Comparison of ENCODE assay signal across 29 cellular contexts in genomic region chr1:32971576-32971975, GRCh38. TPM values are rescaled to one million over a fixed set of nuclear protein-coding genes. Genes with fewer than 3 reads are reported as not detected.
DNase-seq lines count a peak whose midpoint lies in the region; ATAC-seq and TF ChIP-seq lines count a peak whose summit lies in the region.
"Had no signal": no experiment of that assay in that cellular context is flagged by ENCODE, and none has a peak within 500 bp of the region (broad histone marks: within the 10 kb centered on the region; RNA-seq: fewer than 3 reads in every experiment).

No MANE protein-coding gene starts in this region.

- H3K4me3 ChIP-seq in ovary = no peak overlapping the region
- H3K4me3 ChIP-seq: BLaER1, GM12878, GM23248, HAP-1, K562 had no signal

- no peaks in the 10 kb centered on the region for H3K27me3 ChIP-seq in ovary

- no peak for TF ChIP-seq EP300 in ovary (IDR thresholded peaks at IDR 0.05)

- peak overlapping the region; percentile 67 for H3K4me3 Mint-ChIP-seq in activated naive CD8-positive, alpha-beta T cell
- H3K4me3 Mint-ChIP-seq in activated naive CD8-positive, alpha-beta T cell treated with anti-CD3 and anti-CD28 coated beads for 36 hours = no peak overlapping the region
- H3K4me3 Mint-ChIP-seq in brain = peak overlapping the region in 4 of 5 experiments; percentile 77 to 84 (median 80)
- H3K4me3 Mint-ChIP-seq in nephron progenitor cell = peak overlapping the region; percentile 65
- peak overlapping the region; percentile 19 for H3K4me3 Mint-ChIP-seq in type B pancreatic cell

- no peak overlapping the region for H3K27ac Mint-ChIP-seq in activated naive CD8-positive, alpha-beta T cell
- H3K27ac Mint-ChIP-seq in activated naive CD8-positive, alpha-beta T cell treated with anti-CD3 and anti-CD28 coated beads for 36 hours = no peak overlapping the region
- H3K27ac Mint-ChIP-seq in brain = peak overlapping the region in 1 of 5 experiments; percentile 76
- no peak overlapping the region for H3K27ac Mint-ChIP-seq in nephron progenitor cell
- H3K27ac Mint-ChIP-seq in type B pancreatic cell = no peak overlapping the region

- WGBS in ovary, 3 donors = 87 to 91% (median 89%) methylated on average over 3 of the region's 3 CpGs

- TF ChIP-seq CTCF in brain (conservative IDR thresholded peaks at IDR 0.05) = no peak
- no peak for TF ChIP-seq CTCF in nephron progenitor cell (IDR thresholded peaks at IDR 0.05)
- no peak for TF ChIP-seq CTCF in type B pancreatic cell (conservative IDR thresholded peaks at IDR 0.05)
- no peak for TF ChIP-seq CTCF in ovary (IDR thresholded peaks at IDR 0.05)

- ATAC-seq in GM19035 (IDR thresholded peaks at IDR 0.05; ENCODE audit: unreplicated experiment) = no peak
- ATAC-seq: GM12878, HepG2, K562 had no signal

- peaks cover 21% of the 10 kb centered on the region for H3K27me3 Mint-ChIP-seq in activated naive CD8-positive, alpha-beta T cell
- H3K27me3 Mint-ChIP-seq in activated naive CD8-positive, alpha-beta T cell treated with anti-CD3 and anti-CD28 coated beads for 36 hours = peaks cover 34% of the 10 kb centered on the region
- peaks cover 45% of the 10 kb centered on the region for H3K27me3 Mint-ChIP-seq in brain
- H3K27me3 Mint-ChIP-seq in nephron progenitor cell (ENCODE audit: low read depth, poor library complexity) = peaks cover 56% of the 10 kb centered on the region
- peaks cover 32% of the 10 kb centered on the region for H3K27me3 Mint-ChIP-seq in type B pancreatic cell

- H3K9me3 Mint-ChIP-seq in activated naive CD8-positive, alpha-beta T cell (ENCODE audit: low read depth) = no peaks in the 10 kb centered on the region
- H3K9me3 Mint-ChIP-seq in activated naive CD8-positive, alpha-beta T cell treated with anti-CD3 and anti-CD28 coated beads for 36 hours = no peaks in the 10 kb centered on the region
- H3K9me3 Mint-ChIP-seq in brain = peaks cover 6 to 10% (median 9%) of the 10 kb centered on the region in 5 experiments
- H3K9me3 Mint-ChIP-seq in nephron progenitor cell = peaks cover 15% of the 10 kb centered on the region
- H3K9me3 Mint-ChIP-seq in type B pancreatic cell = no peaks in the 10 kb centered on the region

- peaks cover 9% of the 10 kb centered on the region for H3K36me3 Mint-ChIP-seq in activated naive CD8-positive, alpha-beta T cell
- H3K36me3 Mint-ChIP-seq in activated naive CD8-positive, alpha-beta T cell treated with anti-CD3 and anti-CD28 coated beads for 36 hours = peaks cover 4% of the 10 kb centered on the region
- peaks cover 4% of the 10 kb centered on the region for H3K36me3 Mint-ChIP-seq in brain
- H3K36me3 Mint-ChIP-seq in nephron progenitor cell (ENCODE audit: low read depth) = peaks cover 5% of the 10 kb centered on the region
- H3K36me3 Mint-ChIP-seq in type B pancreatic cell = no peaks in the 10 kb centered on the region
- H3K36me3 Mint-ChIP-seq: CD4-positive, alpha-beta memory T cell had no signal

- peaks cover 12% of the 10 kb centered on the region for H3K4me1 Mint-ChIP-seq in activated naive CD8-positive, alpha-beta T cell (ENCODE audit: low read depth)
- H3K4me1 Mint-ChIP-seq in activated naive CD8-positive, alpha-beta T cell treated with anti-CD3 and anti-CD28 coated beads for 36 hours = peaks cover 7% of the 10 kb centered on the region
- H3K4me1 Mint-ChIP-seq in brain (peaks cover 21% of the 10 kb centered on the region), nephron progenitor cell (peaks cover 14% of the 10 kb centered on the region), type B pancreatic cell (ENCODE audit: unreplicated experiment) (peaks cover 9% of the 10 kb centered on the region)

- H3K36me3 ChIP-seq in ovary = no peaks in the 10 kb centered on the region
- H3K36me3 ChIP-seq: BLaER1, HAP-1 had no signal

- H3K9me3 ChIP-seq in ovary = no peaks in the 10 kb centered on the region
- H3K9me3 ChIP-seq: Caco-2, HAP-1 had no signal

- intact Hi-C loops in ovary (cut with DNase I) = no loop called here

- H3K4me1 ChIP-seq in ovary (ENCODE audit: insufficient read depth) = no peaks in the 10 kb centered on the region
- H3K4me1 ChIP-seq: BLaER1, Caco-2, HAP-1 had no signal

- no peak for DNase-seq in activated naive CD8-positive, alpha-beta T cell treated with anti-CD3 and anti-CD28 coated beads for 36 hours
- no peak for DNase-seq in nephron progenitor cell
- DNase-seq in type B pancreatic cell (ENCODE audit: extremely low spot score, unreplicated experiment) = no peak
- DNase-seq in stimulated activated CD4-positive, alpha-beta T cell treated with anti-CD3 and anti-CD28 coated beads, Interleukin-2, amount 100 ng/mL, for 24 hours = no peak
- no peak for DNase-seq in ovary
- DNase-seq: Caco-2; CD4-positive, alpha-beta memory T cell; DND-41; GM23248; MM.1S; NCI-H1092; NCI-H1436 treated with DMSO at 0.1 percent for 48 hours; NCI-H2029 treated with DMSO at 0.1 percent for 48 hours; NCI-H2171; NCI-H345; NCI-H524; NCI-H774; NK-92 treated with Interleukin-12 subunit alpha and Interleukin-12 subunit beta, amount 100 ng/mL, for 24 hours; SHP77 treated with DMSO at 0.1 percent for 48 hours had no signal

- H3K27ac ChIP-seq in ovary = no peak overlapping the region
- H3K27ac ChIP-seq: BLaER1, GM23248, HL-60, RWPE1 had no signal

- no peak for TF ChIP-seq POLR2A in ovary (IDR thresholded peaks at IDR 0.05)

RNA-seq across cellular contexts. Expression of gene RNF19B, which starts 7.0 kb away (rescaled TPM):
- 10 to 100 TPM in 1 of 2 experiments, 1 to 10 TPM in 1; 8.8 to 10.2 TPM for total RNA-seq in activated naive CD8-positive, alpha-beta T cell treated with anti-CD3 and anti-CD28 coated beads for 36 hours
- polyA plus RNA-seq in brain (ENCODE audit: insufficient read depth, low read depth, low replicate concordance) (28.4 TPM), ovary (10 to 100 TPM; 11.2 to 18.9 TPM)
- total RNA-seq in type B pancreatic cell (ENCODE audit: low replicate concordance) (20.1 and 33.8 TPM in 2 replicates), ovary (10 to 100 TPM; 13.2 to 38.0 (median 15.0) TPM)
